Comparison of ENCODE assay signal across 26 cellular contexts in genomic region chr2:236803621-236804020, GRCh38.
DNase-seq lines count a peak whose midpoint lies in the region; ATAC-seq, FAIRE-seq and TF ChIP-seq lines count a peak whose summit lies in the region.
"Had no signal": no experiment of that assay in that cellular context is flagged by ENCODE, and none has a peak within 500 bp of the region (broad histone marks: within the 10 kb centered on the region; RNA-seq: fewer than 3 reads in every experiment).

No MANE protein-coding gene starts in this region.

- no peaks in the 10 kb centered on the region for H3K79me2 ChIP-seq in H9 (ENCODE audit: insufficient read depth, low read length)
- H3K79me2 ChIP-seq in astrocyte (ENCODE audit: insufficient read depth, low read length) = no peaks in the 10 kb centered on the region
- no peaks in the 10 kb centered on the region for H3K79me2 ChIP-seq in mammary epithelial cell (ENCODE audit: insufficient read depth, low read length)

- WGBS in H9 (ENCODE audit: extremely low coverage, insufficient read length, low lambda C conversion rate) = no CpG with 5 or more reads among the region's 20 CpGs
- WGBS in neuronal stem cell (ENCODE audit: extremely low coverage in 2 of 2, insufficient read length in 2 of 2, insufficient replicate concordance in 1 of 2), 2 donors = no CpG with 5 or more reads among the region's 20 CpGs
- WGBS in mammary epithelial cell (ENCODE audit: low coverage, missing lambda C conversion rate) = 92% methylated on average over 14 of the region's 20 CpGs

- H3K36me3 Mint-ChIP-seq in H9 (ENCODE audit: insufficient read depth in 1 of 3, low read depth in 3 of 3) (peaks cover 10 to 21% (median 11%) of the 10 kb centered on the region in 3 experiments), astrocyte (ENCODE audit: low read depth, unreplicated experiment) (peaks cover 2% of the 10 kb centered on the region)
- H3K36me3 Mint-ChIP-seq: CD8-positive, alpha-beta T cell had no signal

- in situ Hi-C loops in mammary epithelial cell (cut with MboI; ENCODE audit: low sequenced_read_pairs in 2 of 2) = no loop called here

- dilution Hi-C loops in mammary epithelial cell (cut with HindIII; ENCODE audit: low sequenced_read_pairs) = no loop called here

- H3K36me3 ChIP-seq in astrocyte (ENCODE audit: insufficient read depth, low read length) = peaks cover 2% of the 10 kb centered on the region
- H3K36me3 ChIP-seq in neuronal stem cell (replicated peaks in 1 of 2; ENCODE audit: control insufficient read depth in 2 of 2, insufficient read depth in 2 of 2, low read length in 2 of 2) = no peaks in the 10 kb centered on the region
- H3K36me3 ChIP-seq in lower lobe of right lung = no peaks in the 10 kb centered on the region
- no peaks in the 10 kb centered on the region for H3K36me3 ChIP-seq in mammary epithelial cell (ENCODE audit: insufficient read depth, low read length)
- H3K36me3 ChIP-seq: MG63, SJSA1 had no signal

- H3K4me1 Mint-ChIP-seq in H9 (peaks cover 5 to 7% of the 10 kb centered on the region in 2 experiments), astrocyte (ENCODE audit: low read depth, unreplicated experiment) (no peaks in the 10 kb centered on the region)
- H3K4me1 Mint-ChIP-seq: B cell had no signal

- H3K18ac ChIP-seq in H9 (ENCODE audit: insufficient read length, low read depth, low read length) = no peak overlapping the region
- H3K18ac ChIP-seq in neuronal stem cell (ENCODE audit: low read length) = peak overlapping the region; percentile 80

- H2AFZ ChIP-seq in H9 (ENCODE audit: low read length) (peak overlapping the region; percentile 46), astrocyte (ENCODE audit: low read depth, low read length) (peak overlapping the region; percentile 23), neuronal stem cell (ENCODE audit: low read length) (peak overlapping the region; percentile 44), mammary epithelial cell (ENCODE audit: low read depth, low read length) (no peak overlapping the region)

- peaks cover 4% of the 10 kb centered on the region for H3K27me3 Mint-ChIP-seq in H9 (ENCODE audit: low read depth)
- peaks cover 4% of the 10 kb centered on the region for H3K27me3 Mint-ChIP-seq in astrocyte (ENCODE audit: low read depth, unreplicated experiment)

- no peak overlapping the region for H3K23ac ChIP-seq in H9 (ENCODE audit: insufficient read length, low read depth, low read length)
- peak overlapping the region; percentile 55 for H3K23ac ChIP-seq in neuronal stem cell (ENCODE audit: low read depth, low read length, poor library complexity)

- no peak overlapping the region for H3T11ph ChIP-seq in H9 (ENCODE audit: low read length)

- intact Hi-C loops in lower lobe of right lung (cut with DNase I) = no loop called here
- intact Hi-C loops in mammary epithelial cell (cut with micrococcal nuclease) = no loop called here

- H3K14ac ChIP-seq in H9 (ENCODE audit: insufficient read depth, low read length) (no peak overlapping the region), neuronal stem cell (ENCODE audit: low read length) (no peak overlapping the region)

- H3K56ac ChIP-seq in H9 (ENCODE audit: insufficient read length, low read depth, low read length) = no peak overlapping the region

- no TSS peak for BruUV-seq in mammary epithelial cell (replicated peaks; lab: Mats Ljungman, UMichigan)

- TF ChIP-seq CTCF in H9 (conservative IDR thresholded peaks at IDR 0.05) = no peak
- TF ChIP-seq CTCF in astrocyte (IDR thresholded peaks at IDR 0.05; ENCODE audit: insufficient read depth, low read depth, low read length) = no peak
- no peak for TF ChIP-seq CTCF in lower lobe of right lung (IDR thresholded peaks at IDR 0.05)
- TF ChIP-seq CTCF in mammary epithelial cell (conservative IDR thresholded peaks at IDR 0.05 in 1 of 2, IDR thresholded peaks at IDR 0.05 in 1 of 2; ENCODE audit: extremely low read depth in 1 of 2, insufficient read depth in 1 of 2, low read depth in 1 of 2, low read length in 2 of 2) = no peak

- no peak overlapping the region for H3K27ac ChIP-seq in H9 (ENCODE audit: insufficient read length, low read depth, low read length)
- no peak overlapping the region for H3K27ac ChIP-seq in astrocyte (ENCODE audit: low read depth, low read length)
- H3K27ac ChIP-seq in neuronal stem cell (replicated peaks; ENCODE audit: low read length) = no peak overlapping the region
- no peak overlapping the region for H3K27ac ChIP-seq in lower lobe of right lung
- no peak overlapping the region for H3K27ac ChIP-seq in mammary epithelial cell (ENCODE audit: insufficient read depth, low read depth, low read length)
- H3K27ac ChIP-seq: C4-2B, SJSA1 had no signal

- H3K23me2 ChIP-seq in H9 (ENCODE audit: insufficient read length, low read depth, low read length, poor library complexity, severe bottlenecking) = no peaks in the 10 kb centered on the region

- no peak overlapping the region for H3K27ac Mint-ChIP-seq in H9
- H3K27ac Mint-ChIP-seq in astrocyte (ENCODE audit: unreplicated experiment) = no peak overlapping the region
- H3K27ac Mint-ChIP-seq: B cell; CD8-positive, alpha-beta T cell had no signal

- H3K4ac ChIP-seq in H9 (ENCODE audit: low read depth, low read length) (no peak overlapping the region), neuronal stem cell (ENCODE audit: low read length) (no peak overlapping the region)

- H3K4me3 Mint-ChIP-seq in H9 (no peak overlapping the region), astrocyte (ENCODE audit: unreplicated experiment) (no peak overlapping the region)
- H3K4me3 Mint-ChIP-seq: B cell; CD8-positive, alpha-beta T cell had no signal

- H4K20me1 ChIP-seq in H9 (ENCODE audit: control insufficient read depth, insufficient read depth, insufficient read length) = no peaks in the 10 kb centered on the region
- no peaks in the 10 kb centered on the region for H4K20me1 ChIP-seq in astrocyte (ENCODE audit: insufficient read depth, low read length)
- H4K20me1 ChIP-seq in mammary epithelial cell (ENCODE audit: insufficient read depth, low read length) = no peaks in the 10 kb centered on the region

- CTCF ChIA-PET in mammary epithelial cell (lab: Charles Lee; ENCODE audit: low non-redundant PET) = no interaction called here

- no peak overlapping the region for H4K8ac ChIP-seq in H9 (replicated peaks; ENCODE audit: insufficient read length, low read depth, low read length)
- peak overlapping the region; percentile 43 for H4K8ac ChIP-seq in neuronal stem cell (ENCODE audit: low read depth, low read length)

- H3K9me3 Mint-ChIP-seq in H9 = peaks cover 13 to 14% of the 10 kb centered on the region in 2 experiments
- H3K9me3 Mint-ChIP-seq in astrocyte (ENCODE audit: unreplicated experiment) = peaks cover 8% of the 10 kb centered on the region

- H3K4me2 ChIP-seq in H9 (ENCODE audit: insufficient read depth, insufficient read length, low read length) (no peak overlapping the region), astrocyte (ENCODE audit: low read length) (no peak overlapping the region), neuronal stem cell (ENCODE audit: insufficient read depth, low read length, poor library complexity, severe bottlenecking) (no peak overlapping the region), mammary epithelial cell (ENCODE audit: insufficient read depth, low read depth, low read length) (no peak overlapping the region)

- H3K79me1 ChIP-seq in H9 (ENCODE audit: insufficient read depth, low read depth, low read length, poor library complexity, severe bottlenecking) (no peaks in the 10 kb centered on the region), neuronal stem cell (ENCODE audit: low read depth, low read length) (no peaks in the 10 kb centered on the region)

- no peak for FAIRE-seq in astrocyte (lab: Jason Lieb, UNC)
- FAIRE-seq: H54 had no signal

- H2BK15ac ChIP-seq in H9 (ENCODE audit: low read depth, low read length) = no peak overlapping the region
- H2BK15ac ChIP-seq in neuronal stem cell (ENCODE audit: low read length) = peak overlapping the region; percentile 89

- H4K91ac ChIP-seq in H9 (ENCODE audit: insufficient read length, low read depth, low read length) (no peak overlapping the region), neuronal stem cell (ENCODE audit: low read depth, low read length, poor library complexity) (no peak overlapping the region)

- no peak overlapping the region for H3K4me3 ChIP-seq in astrocyte (ENCODE audit: insufficient read depth, low read depth, low read length)
- H3K4me3 ChIP-seq in neuronal stem cell (ENCODE audit: low read length in 2 of 2) = no peak overlapping the region
- no peak overlapping the region for H3K4me3 ChIP-seq in lower lobe of right lung
- H3K4me3 ChIP-seq in mammary epithelial cell (replicated peaks in 1 of 3; ENCODE audit: insufficient read depth in 1 of 3, low read depth in 2 of 3, low read length in 3 of 3) = no peak overlapping the region
- H3K4me3 ChIP-seq: MG63, SJSA1 had no signal

- H2BK120ac ChIP-seq in H9 (ENCODE audit: low read depth, low read length, poor library complexity, severe bottlenecking) (no peak overlapping the region), neuronal stem cell (ENCODE audit: low read depth, low read length) (no peak overlapping the region)

- H3K9me3 ChIP-seq in H9 (ENCODE audit: control insufficient read depth, low read depth, low read length) (peaks cover 4% of the 10 kb centered on the region), astrocyte (ENCODE audit: insufficient read depth, low read depth, low read length) (no peaks in the 10 kb centered on the region), neuronal stem cell (replicated peaks in 1 of 2; ENCODE audit: control insufficient read depth in 2 of 2, insufficient read depth in 1 of 2, low read depth in 1 of 2, low read length in 2 of 2) (peaks cover 1 to 27% of the 10 kb centered on the region in 2 donors), lower lobe of right lung (peaks cover 6% of the 10 kb centered on the region), mammary epithelial cell (replicated peaks; ENCODE audit: insufficient read depth, low read length) (peaks cover 3% of the 10 kb centered on the region)
- H3K9me3 ChIP-seq: Caco-2, MG63 had no signal

- no peak overlapping the region for H3K9ac ChIP-seq in H9 (ENCODE audit: extremely low read depth, insufficient read length, low read length)
- no peak overlapping the region for H3K9ac ChIP-seq in astrocyte (ENCODE audit: low read length)
- no peak overlapping the region for H3K9ac ChIP-seq in neuronal stem cell (ENCODE audit: low read depth, low read length, poor library complexity)
- no peak overlapping the region for H3K9ac ChIP-seq in mammary epithelial cell (ENCODE audit: insufficient read depth, low read length)

- H4K5ac ChIP-seq in H9 (ENCODE audit: insufficient read length, low read depth, low read length) = no peak overlapping the region

- H2BK5ac ChIP-seq in H9 (ENCODE audit: insufficient read length, low read length) = no peak overlapping the region
- H2BK5ac ChIP-seq in neuronal stem cell (ENCODE audit: low read length) = peak overlapping the region; percentile 75

- DNase-seq in H9 = peak; percentile 76
- no peak for DNase-seq in astrocyte (ENCODE audit: low read depth)
- peak; percentile 23 for DNase-seq in iPS DF 19.7 (ENCODE audit: low read depth, low spot score)
- no peak for DNase-seq in neuronal stem cell (ENCODE audit: low spot score)
- DNase-seq in lower lobe of right lung = no peak
- DNase-seq in mammary epithelial cell = no peak
- DNase-seq: Caco-2; CD8-positive, alpha-beta T cell; IMR-90; KG1; MG63; NCI-H1105 treated with DMSO at 0.1 percent for 48 hours; NCI-H146; NCI-H1930; NCI-H446 treated with DMSO at 0.1 percent for 48 hours; NCI-H526; NCI-H82; NK-92 treated with Interleukin-12 subunit alpha and Interleukin-12 subunit beta, amount 100 ng/mL, for 24 hours; PC-3; Right ventricle myocardium superior had no signal

- H3K4me1 ChIP-seq in H9 (ENCODE audit: insufficient read depth, low read length) (no peaks in the 10 kb centered on the region), astrocyte (ENCODE audit: insufficient read depth, low read length) (no peaks in the 10 kb centered on the region), neuronal stem cell (ENCODE audit: control insufficient read depth in 2 of 2, insufficient read depth in 1 of 2, low read depth in 1 of 2, low read length in 2 of 2) (peaks cover 0 to 2% of the 10 kb centered on the region in 2 donors), lower lobe of right lung (no peaks in the 10 kb centered on the region), mammary epithelial cell (ENCODE audit: insufficient read depth, low read length) (no peaks in the 10 kb centered on the region)
- H3K4me1 ChIP-seq: Caco-2 had no signal

- H2BK12ac ChIP-seq in H9 (ENCODE audit: insufficient read length, low read depth, low read length) = no peak overlapping the region
- no peak overlapping the region for H2BK12ac ChIP-seq in neuronal stem cell (ENCODE audit: low read length)

- ATAC-seq in HG03280 (IDR thresholded peaks at IDR 0.05; ENCODE audit: unreplicated experiment) (no peak), lower lobe of right lung (no peak), HG03460 (IDR thresholded peaks at IDR 0.05; ENCODE audit: unreplicated experiment) (no peak)
- ATAC-seq: CD8-positive, alpha-beta T cell; PC-3 had no signal

- H2BK20ac ChIP-seq in H9 (ENCODE audit: low read depth, low read length, poor library complexity, severe bottlenecking) = no peak overlapping the region

- H2AK5ac ChIP-seq in H9 (ENCODE audit: insufficient read length, low read length) (no peak overlapping the region), neuronal stem cell (ENCODE audit: low read depth, low read length) (peak overlapping the region; percentile 70)

- H3K27me3 ChIP-seq in H9 (ENCODE audit: insufficient read depth, low read length) (no peaks in the 10 kb centered on the region), astrocyte (ENCODE audit: insufficient read depth, low read length) (no peaks in the 10 kb centered on the region), neuronal stem cell (ENCODE audit: control insufficient read depth in 3 of 3, insufficient read depth in 3 of 3, low read depth in 1 of 3, low read length in 3 of 3) (no peaks in the 10 kb centered on the region), lower lobe of right lung (ENCODE audit: low read depth) (no peaks in the 10 kb centered on the region), mammary epithelial cell (ENCODE audit: insufficient read depth, low read length) (no peaks in the 10 kb centered on the region)
- H3K27me3 ChIP-seq: MG63, SJSA1 had no signal

Comparison
In these comparisons a context has a peak if more than half of its experiments do, and no peak if none do; other contexts are left out.
1. DNase-seq: peak in H9 (single experiment) and iPS DF 19.7 (single experiment); none in astrocyte (single experiment), neuronal stem cell (single experiment), lower lobe of right lung (single experiment) and mammary epithelial cell (single experiment).